ENCODE assay signal across 8 cellular contexts in the genomic region with DNA sequence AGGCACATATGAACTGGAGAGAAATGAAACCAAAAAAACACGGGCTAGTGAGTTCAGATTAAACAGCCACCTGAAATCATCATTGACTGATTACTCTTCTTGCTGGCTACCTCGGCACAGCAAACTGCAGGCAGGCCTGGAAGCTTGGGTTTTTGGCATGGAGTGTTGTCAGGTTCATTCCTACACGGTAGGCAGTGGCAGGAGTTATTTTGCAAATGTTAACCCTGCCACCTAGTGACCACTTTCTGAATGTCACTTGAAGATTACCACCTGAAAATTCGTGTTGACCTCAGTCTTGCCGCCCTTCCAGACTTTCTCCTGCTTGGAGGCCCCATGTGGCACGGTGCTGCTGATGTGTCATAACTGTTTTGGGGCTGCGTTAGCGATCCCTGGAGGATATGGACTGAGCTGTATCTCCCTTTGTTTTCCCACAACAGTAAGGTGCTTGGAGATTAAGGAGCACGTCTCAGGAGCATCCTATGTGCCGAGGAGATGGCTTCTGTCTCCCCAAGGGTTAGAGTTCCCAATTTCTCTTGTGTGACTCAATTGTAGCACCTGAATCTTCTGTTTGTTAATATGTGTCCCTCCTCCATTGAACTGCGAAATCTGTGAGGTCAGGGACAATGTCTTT. TPM values are rescaled to one million over a fixed set of nuclear protein-coding genes. Genes with fewer than 3 reads are reported as not detected.
A peak's percentile ranks its signal among the peaks of the same experiment; 100 is the strongest.
DNase-seq lines count a peak whose midpoint lies in the region; TF ChIP-seq lines count a peak whose summit lies in the region.

No MANE protein-coding gene starts in this region.

- H3K27me3 Mint-ChIP-seq in CD8-positive, alpha-beta memory T cell = no peaks in the 10 kb centered on the region
- H3K27me3 Mint-ChIP-seq in activated T-helper 1 cell treated with anti-CD3 and anti-CD28 coated beads, Interleukin-12 subunit alpha, Interleukin-12 subunit beta, Interleukin-2, Interleukin-4 antibody, amounts not matched to agents 30 ng/mL and 10 ng/mL and 1 ng/mL, durations not matched to agents 14 hours and 24 hours and 36 hours (ENCODE audit: insufficient read depth) = no peaks in the 10 kb centered on the region
- H3K27me3 Mint-ChIP-seq in neural progenitor cell (ENCODE audit: insufficient read depth, low read depth) = peaks cover 5% of the 10 kb centered on the region

- CTCF ChIA-PET in CD8-positive, alpha-beta memory T cell (lab: Charles Lee) = interaction anchor here (0.6 to 14.5 kb wide), 14 partner anchors 9 to 1798 kb away, joined by 3 to 342 read pairs (median 4); a partner anchor contains a TSS

- H3K36me3 ChIP-seq in CD8-positive, alpha-beta memory T cell (ENCODE audit: insufficient read depth, low read length) = no peaks in the 10 kb centered on the region
- no peaks in the 10 kb centered on the region for H3K36me3 ChIP-seq in neural progenitor cell

- DNase-seq in CD8-positive, alpha-beta memory T cell = peak; percentile 14 to 73 (median 64)
- DNase-seq in GM20000 (ENCODE audit: low spot score) (peak; percentile 67), LoVo (ENCODE audit: low spot score) (peak; percentile 80), RKO (ENCODE audit: low spot score) (peak; percentile 81), fibroblast of pulmonary artery (ENCODE audit: low read depth) (peak; percentile 87), neural progenitor cell (ENCODE audit: low spot score) (peak; percentile 79), ureter (ENCODE audit: low spot score) (peak; percentile 79)
- DNase-seq in activated T-helper 1 cell treated with anti-CD3 and anti-CD28 coated beads, Interleukin-12 subunit alpha, Interleukin-12 subunit beta, Interleukin-2, Interleukin-4 antibody, amounts not matched to agents 30 ng/mL and 10 ng/mL and 1 ng/mL, durations not matched to agents 14 hours and 24 hours and 36 hours (ENCODE audit: low spot score) = peak; percentile 62

- peak overlapping the region; percentile 24 to 86 (median 78) for H3K27ac Mint-ChIP-seq in CD8-positive, alpha-beta memory T cell
- no peak overlapping the region for H3K27ac Mint-ChIP-seq in activated T-helper 1 cell treated with anti-CD3 and anti-CD28 coated beads, Interleukin-12 subunit alpha, Interleukin-12 subunit beta, Interleukin-2, Interleukin-4 antibody, amounts not matched to agents 30 ng/mL and 10 ng/mL and 1 ng/mL, durations not matched to agents 14 hours and 24 hours and 36 hours
- no peak overlapping the region for H3K27ac Mint-ChIP-seq in neural progenitor cell

- no peak overlapping the region for H3K4me3 ChIP-seq in CD8-positive, alpha-beta memory T cell (ENCODE audit: low read length)
- H3K4me3 ChIP-seq in fibroblast of pulmonary artery (replicated peaks; ENCODE audit: low read depth, low read length) = no peak overlapping the region
- H3K4me3 ChIP-seq in neural progenitor cell = no peak overlapping the region

- no peaks in the 10 kb centered on the region for H3K36me3 Mint-ChIP-seq in CD8-positive, alpha-beta memory T cell
- H3K36me3 Mint-ChIP-seq in activated T-helper 1 cell treated with anti-CD3 and anti-CD28 coated beads, Interleukin-12 subunit alpha, Interleukin-12 subunit beta, Interleukin-2, Interleukin-4 antibody, amounts not matched to agents 30 ng/mL and 10 ng/mL and 1 ng/mL, durations not matched to agents 14 hours and 24 hours and 36 hours (ENCODE audit: low read depth) = peaks cover 6% of the 10 kb centered on the region
- no peaks in the 10 kb centered on the region for H3K36me3 Mint-ChIP-seq in neural progenitor cell

- H3F3A ChIP-seq in neural progenitor cell (ENCODE audit: low read depth) = no peaks in the 10 kb centered on the region

- peaks cover 55% of the 10 kb centered on the region for H3K4me1 ChIP-seq in CD8-positive, alpha-beta memory T cell (ENCODE audit: insufficient read depth, low read length)
- H3K4me1 ChIP-seq in neural progenitor cell = no peaks in the 10 kb centered on the region

- H3K9me3 ChIP-seq in CD8-positive, alpha-beta memory T cell (ENCODE audit: low read length) = no peaks in the 10 kb centered on the region
- no peaks in the 10 kb centered on the region for H3K9me3 ChIP-seq in neural progenitor cell (ENCODE audit: low read depth)

- intact Hi-C loops in activated T-helper 1 cell treated with anti-CD3 and anti-CD28 coated beads, Interleukin-12 subunit alpha, Interleukin-12 subunit beta, Interleukin-2, Interleukin-4 antibody, amounts not matched to agents 30 ng/mL and 10 ng/mL and 1 ng/mL, durations not matched to agents 14 hours and 24 hours and 36 hours (cut with micrococcal nuclease) = loop anchor here (1.0 to 10.0 kb wide), 7 partner anchors 43 to 1064 kb away; a partner anchor contains a TSS

- peak overlapping the region in 5 of 7 donors; percentile 34 to 67 (median 41) for H3K4me3 Mint-ChIP-seq in CD8-positive, alpha-beta memory T cell
- peak overlapping the region; percentile 25 for H3K4me3 Mint-ChIP-seq in activated T-helper 1 cell treated with anti-CD3 and anti-CD28 coated beads, Interleukin-12 subunit alpha, Interleukin-12 subunit beta, Interleukin-2, Interleukin-4 antibody, amounts not matched to agents 30 ng/mL and 10 ng/mL and 1 ng/mL, durations not matched to agents 14 hours and 24 hours and 36 hours
- H3K4me3 Mint-ChIP-seq in neural progenitor cell = no peak overlapping the region

- H3K27me3 ChIP-seq in CD8-positive, alpha-beta memory T cell (ENCODE audit: insufficient read depth, low read length, poor library complexity, severe bottlenecking) = no peaks in the 10 kb centered on the region
- H3K27me3 ChIP-seq in neural progenitor cell = no peaks in the 10 kb centered on the region

- H2AFZ ChIP-seq in neural progenitor cell (replicated peaks) = no peak overlapping the region

- H3K9me3 Mint-ChIP-seq in CD8-positive, alpha-beta memory T cell = no peaks in the 10 kb centered on the region
- no peaks in the 10 kb centered on the region for H3K9me3 Mint-ChIP-seq in activated T-helper 1 cell treated with anti-CD3 and anti-CD28 coated beads, Interleukin-12 subunit alpha, Interleukin-12 subunit beta, Interleukin-2, Interleukin-4 antibody, amounts not matched to agents 30 ng/mL and 10 ng/mL and 1 ng/mL, durations not matched to agents 14 hours and 24 hours and 36 hours
- no peaks in the 10 kb centered on the region for H3K9me3 Mint-ChIP-seq in neural progenitor cell

- H3K4me1 Mint-ChIP-seq in CD8-positive, alpha-beta memory T cell = peaks cover 59 to 63% (median 62%) of the 10 kb centered on the region in 3 donors
- H3K4me1 Mint-ChIP-seq in activated T-helper 1 cell treated with anti-CD3 and anti-CD28 coated beads, Interleukin-12 subunit alpha, Interleukin-12 subunit beta, Interleukin-2, Interleukin-4 antibody, amounts not matched to agents 30 ng/mL and 10 ng/mL and 1 ng/mL, durations not matched to agents 14 hours and 24 hours and 36 hours (ENCODE audit: low read depth) = peaks cover 59% of the 10 kb centered on the region
- peaks cover 2% of the 10 kb centered on the region for H3K4me1 Mint-ChIP-seq in neural progenitor cell

- no peak overlapping the region for H3K9ac ChIP-seq in neural progenitor cell

- H3K4me2 ChIP-seq in neural progenitor cell = no peak overlapping the region

- TF ChIP-seq CTCF in GM20000 (IDR thresholded peaks at IDR 0.05; ENCODE audit: extremely low read depth, missing control alignments) (peak; percentile 26), fibroblast of pulmonary artery (IDR thresholded peaks at IDR 0.05; ENCODE audit: low read length, missing control alignments) (peak; percentile 71), neural progenitor cell (IDR thresholded peaks at IDR 0.05) (peak; percentile 75)

- no peaks in the 10 kb centered on the region for H4K20me1 ChIP-seq in neural progenitor cell (ENCODE audit: low read depth)

- H3K27ac ChIP-seq in CD8-positive, alpha-beta memory T cell (ENCODE audit: low read depth, low read length) = no peak overlapping the region
- H3K27ac ChIP-seq in neural progenitor cell = no peak overlapping the region

- POLR2A ChIA-PET in CD8-positive, alpha-beta memory T cell (lab: Charles Lee) = interaction anchor here (4.9 kb wide), 1 partner anchor 43 kb away, joined by 61 read pairs; no protein-coding TSS in a partner anchor

- no peaks in the 10 kb centered on the region for H3K79me2 ChIP-seq in neural progenitor cell (ENCODE audit: low read depth)

RNA-seq across cellular contexts. Expression of a gene that starts 12.7 kb away (rescaled TPM):
- total RNA-seq in CD8-positive, alpha-beta memory T cell = under 1 TPM; 0.24 to 0.27 TPM
- not detected for polyA plus RNA-seq in CD8-positive, alpha-beta memory T cell
- total RNA-seq in activated T-helper 1 cell treated with anti-CD3 and anti-CD28 coated beads, Interleukin-12 subunit alpha, Interleukin-12 subunit beta, Interleukin-2, Interleukin-4 antibody, amounts not matched to agents 30 ng/mL and 10 ng/mL and 1 ng/mL, durations not matched to agents 14 hours and 24 hours and 36 hours = 0.54 and 1.4 TPM in 2 replicates
- total RNA-seq in neural progenitor cell (ENCODE audit: low replicate concordance) = not detected in 2 replicates
- total RNA-seq in ureter = 2.1 TPM

Comparison
In these comparisons a context has a peak if more than half of its experiments do, and no peak if none do; other contexts are left out.
1. H3K27ac Mint-ChIP-seq: peak in CD8-positive, alpha-beta memory T cell (8 of 8); none in activated T-helper 1 cell treated with anti-CD3 and anti-CD28 coated beads, Interleukin-12 subunit alpha, Interleukin-12 subunit beta, Interleukin-2, Interleukin-4 antibody, amounts not matched to agents 30 ng/mL and 10 ng/mL and 1 ng/mL, durations not matched to agents 14 hours and 24 hours and 36 hours (single experiment) and neural progenitor cell (single experiment).
2. Peak in every context shown above with its lines, with median percentiles within 50 percentile points of each other: DNase-seq and CTCF ChIP-seq.